In the genomic region with DNA sequence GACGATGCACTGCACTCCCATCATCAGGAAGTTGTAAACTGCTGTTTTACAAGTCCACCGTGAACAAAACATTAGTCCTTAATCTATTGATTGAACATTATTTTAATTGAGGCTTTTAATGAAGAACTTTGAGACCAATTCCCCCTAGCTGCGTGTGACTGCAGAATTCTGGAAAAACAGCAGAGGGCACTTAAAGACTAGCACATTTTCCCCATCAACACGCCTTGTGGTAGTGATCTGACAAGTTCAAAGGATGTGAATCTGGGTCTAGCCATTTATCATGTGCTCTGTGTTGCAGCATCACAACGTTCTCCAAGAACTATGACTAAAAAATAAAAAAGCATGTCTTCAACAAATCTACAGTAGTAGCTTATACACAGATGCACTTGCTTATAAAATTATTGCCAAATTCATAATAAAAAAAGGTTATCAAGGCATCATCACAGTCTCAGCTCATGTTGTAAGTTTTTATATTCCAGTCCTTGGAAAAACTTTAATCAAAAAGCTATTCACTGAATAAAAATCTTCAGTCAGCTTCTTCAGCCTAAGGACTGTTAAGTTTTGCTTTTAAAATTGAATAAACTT, we compare ENCODE assay signal across 9 cellular contexts. TPM values are rescaled to one million over a fixed set of nuclear protein-coding genes. Genes with fewer than 3 reads are reported as not detected.
DNase-seq lines count a peak whose midpoint lies in the region; ATAC-seq, FAIRE-seq and TF ChIP-seq lines count a peak whose summit lies in the region.
"Had no signal": no experiment of that assay in that cellular context is flagged by ENCODE, and none has a peak within 500 bp of the region (broad histone marks: within the 10 kb centered on the region; RNA-seq: fewer than 3 reads in every experiment).

No MANE protein-coding gene starts in this region.

- no peak overlapping the region for H3K4me3 ChIP-seq in CD4-positive, alpha-beta memory T cell (ENCODE audit: low read length in 2 of 2)
- H3K4me3 ChIP-seq in GM23248 (no peak overlapping the region), GM12878 (no peak overlapping the region), kidney epithelial cell (ENCODE audit: low read depth, low read length) (no peak overlapping the region)

- H3K27me3 ChIP-seq in CD4-positive, alpha-beta memory T cell (ENCODE audit: insufficient read depth, low read length), result peaks cover 3% of the 10 kb centered on the region
- peaks cover 56% of the 10 kb centered on the region for H3K27me3 ChIP-seq in GM23248 (replicated peaks; ENCODE audit: insufficient read depth)
- peaks cover 0 to 7% of the 10 kb centered on the region in 2 experiments; a peak in 1 of 4 replicates for H3K27me3 ChIP-seq in GM12878 (replicated peaks in 1 of 2; ENCODE audit: control insufficient read depth in 2 of 2, insufficient read depth in 2 of 2, low read length in 1 of 2)
- peaks cover 2% of the 10 kb centered on the region for H3K27me3 ChIP-seq in kidney epithelial cell (ENCODE audit: control insufficient read depth, insufficient read depth, low read length)

- peak in 3 of 5 donors; percentile 7 to 11 (median 9) for DNase-seq in CD4-positive, alpha-beta memory T cell
- DNase-seq in GM23248 (peak; percentile 72), NCI-H460 (ENCODE audit: extremely low read depth, low read depth) (peak; percentile 48), GM12878 (ENCODE audit: low read depth, low spot score) (peak; percentile 3), kidney epithelial cell (ENCODE audit: low read depth) (peak; percentile 9), urothelium cell line (ENCODE audit: low spot score) (peak; percentile 44), GM19238 (ENCODE audit: insufficient read length, low spot score) (no peak)

- BruUV-seq in GM12878 (replicated peaks; lab: Mats Ljungman, UMichigan), result no TSS peak

- in situ Hi-C loops in GM23248 (cut with MboI) (loop anchor here (10.0 to 25.0 kb wide), 2 partner anchors 529 to 797 kb away; no protein-coding TSS in a partner anchor), GM12878 (cut with MboI) (no loop called here)

- no peak for TF ChIP-seq POLR2A in GM12878 (IDR thresholded peaks at IDR 0.05; ENCODE audit: low read depth, low read length)

- H2AFZ ChIP-seq in GM23248, result no peak overlapping the region
- no peak overlapping the region for H2AFZ ChIP-seq in GM12878 (ENCODE audit: control insufficient read depth, low read depth, low read length)

- H3K4me2 ChIP-seq in GM23248 (ENCODE audit: unreplicated experiment), result no peak overlapping the region
- no peak overlapping the region for H3K4me2 ChIP-seq in GM12878 (ENCODE audit: control insufficient read depth, insufficient read depth)

- H3K27ac ChIP-seq in CD4-positive, alpha-beta memory T cell (ENCODE audit: low read depth, low read length), result no peak overlapping the region
- no peak overlapping the region for H3K27ac ChIP-seq in GM23248
- no peak overlapping the region for H3K27ac ChIP-seq in GM12878 (ENCODE audit: control insufficient read depth, insufficient read depth)
- H3K27ac ChIP-seq: neutrophil had no signal

- 2 to 3% methylated on average over 5 of the region's 5 CpGs for WGBS in GM23248 (ENCODE audit: low coverage in 1 of 2, low lambda C conversion rate in 2 of 2, missing lambda C conversion rate in 2 of 2), 2 experiments
- 2% methylated on average over 5 of the region's 5 CpGs for WGBS in GM12878 (ENCODE audit: insufficient coverage, insufficient replicate concordance, low lambda C conversion rate, missing lambda C conversion rate)

- ATAC-seq in GM12878 (peak; percentile 72), GM18517 (IDR thresholded peaks at IDR 0.05; ENCODE audit: unreplicated experiment) (no peak)

- RAD21 ChIA-PET in GM12878 (lab: Charles Lee; ENCODE audit: unreplicated experiment), result interaction anchor here (0.8 to 1.6 kb wide), 4 partner anchors 11 to 541 kb away, joined by 3 to 9 read pairs (median 4); no protein-coding TSS in a partner anchor

- H3K9ac ChIP-seq in GM23248, result no peak overlapping the region
- H3K9ac ChIP-seq in GM12878 (ENCODE audit: control insufficient read depth, insufficient read depth, low read length), result no peak overlapping the region

- H3K36me3 Mint-ChIP-seq in CD4-positive, alpha-beta memory T cell, result no peaks in the 10 kb centered on the region

- FAIRE-seq in GM12878 (lab: Jason Lieb, UNC) (peak; percentile 7), urothelium cell line (lab: Jason Lieb, UNC) (no peak)

- H3K4me1 Mint-ChIP-seq in CD4-positive, alpha-beta memory T cell, result no peaks in the 10 kb centered on the region

- CTCF ChIA-PET in CD4-positive, alpha-beta memory T cell (lab: Charles Lee; ENCODE audit: partially characterized antibody), result interaction anchor here (0.8 to 1.5 kb wide), 5 partner anchors 10 to 533 kb away, joined by 3 to 10 read pairs (median 4); no protein-coding TSS in a partner anchor
- CTCF ChIA-PET in GM12878 (lab: Yijun Ruan, JAX), result interaction anchor here (0.7 to 4.3 kb wide), 13 partner anchors 11 to 539 kb away, joined by 3 to 20 read pairs (median 4); no protein-coding TSS in a partner anchor

- TF ChIP-seq CTCF in GM12878 (IDR thresholded peaks at IDR 0.05 in 2 of 3, conservative IDR thresholded peaks at IDR 0.05 in 1 of 3; ENCODE audit: control insufficient read depth in 2 of 3, extremely low read depth in 1 of 3, insufficient read depth in 1 of 3, low read depth in 3 of 3, low read length in 3 of 3) (peak; percentile 55 to 61 (median 60); a peak in 5 of 6 replicates), kidney epithelial cell (IDR thresholded peaks at IDR 0.05; ENCODE audit: insufficient read depth, low read length, poor library complexity, severe bottlenecking) (peak; percentile 63)

- no peak overlapping the region for H3K4me3 Mint-ChIP-seq in CD4-positive, alpha-beta memory T cell

- H3K9me2 ChIP-seq in GM23248 (ENCODE audit: insufficient read depth), result no peaks in the 10 kb centered on the region

- no peaks in the 10 kb centered on the region for H4K20me1 ChIP-seq in GM23248 (ENCODE audit: insufficient read depth)
- no peaks in the 10 kb centered on the region for H4K20me1 ChIP-seq in GM12878 (ENCODE audit: control insufficient read depth, insufficient read depth)

- no peaks in the 10 kb centered on the region for H3K4me1 ChIP-seq in CD4-positive, alpha-beta memory T cell (ENCODE audit: insufficient read depth, low read length)
- H3K4me1 ChIP-seq in GM23248 (ENCODE audit: insufficient read depth) (no peaks in the 10 kb centered on the region), GM12878 (ENCODE audit: control insufficient read depth, insufficient read depth, low read length) (no peaks in the 10 kb centered on the region)

- no peaks in the 10 kb centered on the region for H3K79me2 ChIP-seq in GM23248 (ENCODE audit: insufficient read depth)
- H3K79me2 ChIP-seq in GM12878 (ENCODE audit: control insufficient read depth, insufficient read depth, low read length), result no peaks in the 10 kb centered on the region

- TF ChIP-seq RAD21 in GM12878 (IDR thresholded peaks at IDR 0.05; ENCODE audit: insufficient read depth, low read depth, low read length), result peak; percentile 91

- intact Hi-C loops in CD4-positive, alpha-beta memory T cell (cut with micrococcal nuclease), result no loop called here
- intact Hi-C loops in GM12878 (cut with micrococcal nuclease; ENCODE audit: unreplicated experiment), result loop anchor here (1.0 kb wide), 2 partner anchors 381 to 534 kb away; no protein-coding TSS in a partner anchor

- no peak overlapping the region for H3K27ac Mint-ChIP-seq in CD4-positive, alpha-beta memory T cell

- TF ChIP-seq EP300 in GM12878 (IDR thresholded peaks at IDR 0.05; ENCODE audit: borderline replicate concordance in 1 of 2, control insufficient read depth in 1 of 2, low read depth in 2 of 2, low read length in 2 of 2), result no peak

- no peaks in the 10 kb centered on the region for H3K36me3 ChIP-seq in CD4-positive, alpha-beta memory T cell (ENCODE audit: insufficient read depth, low read length)
- H3K36me3 ChIP-seq in GM23248 (ENCODE audit: low read depth), result no peaks in the 10 kb centered on the region
- H3K36me3 ChIP-seq in GM12878 (ENCODE audit: control insufficient read depth in 2 of 2, insufficient read depth in 2 of 2, low read length in 1 of 2), result no peaks in the 10 kb centered on the region
- no peaks in the 10 kb centered on the region for H3K36me3 ChIP-seq in kidney epithelial cell (ENCODE audit: control insufficient read depth, insufficient read depth, low read length)
- H3K36me3 ChIP-seq: neutrophil had no signal

- no peaks in the 10 kb centered on the region for H3K9me3 Mint-ChIP-seq in CD4-positive, alpha-beta memory T cell

- SMC1A ChIA-PET in GM12878 (lab: Charles Lee; ENCODE audit: uncharacterized antibody, unreplicated experiment), result interaction anchor here (0.6 to 1.4 kb wide), 11 partner anchors 10 to 908 kb away, joined by 3 to 5 read pairs (median 3); no protein-coding TSS in a partner anchor

- POLR2A ChIA-PET in CD4-positive, alpha-beta memory T cell (lab: Charles Lee; ENCODE audit: partially characterized antibody), result no interaction called here
- POLR2A ChIA-PET in GM12878 (lab: Charles Lee), result no interaction called here

- H3F3A ChIP-seq in GM23248 (ENCODE audit: insufficient read depth), result no peaks in the 10 kb centered on the region

- no peaks in the 10 kb centered on the region for H3K9me3 ChIP-seq in CD4-positive, alpha-beta memory T cell (ENCODE audit: control insufficient read depth in 1 of 2, low read length in 2 of 2)
- H3K9me3 ChIP-seq in GM23248 (ENCODE audit: low read depth) (no peaks in the 10 kb centered on the region), GM12878 (replicated peaks; ENCODE audit: control insufficient read depth, insufficient read depth, low read length) (no peaks in the 10 kb centered on the region)
- H3K9me3 ChIP-seq: neutrophil had no signal

- peaks cover 24 to 41% of the 10 kb centered on the region in 2 donors for H3K27me3 Mint-ChIP-seq in CD4-positive, alpha-beta memory T cell

RNA-seq across cellular contexts. Expression of a gene that starts 35.8 kb away (rescaled TPM):
- not detected for total RNA-seq in CD4-positive, alpha-beta memory T cell
- polyA plus RNA-seq in CD4-positive, alpha-beta memory T cell, result not detected
- not detected in 2 replicates for total RNA-seq in GM23248 (2014; rRNA removed; shearing (Covaris generic))
- not detected in 2 replicates for polyA plus RNA-seq in GM23248 (2016; fragmentation: Nextera tagmentation; extraction: Ambion mirVana)
- not detected in 2 replicates for total RNA-seq in NCI-H460 (2014; rRNA removed; shearing (Covaris generic))
- polyA plus RNA-seq in NCI-H460 (2014; cell fraction: nucleus; rRNA removed), result not detected in 2 replicates
- total RNA-seq in GM12878 (2013; cell fraction: nucleolus; rRNA removed), result not detected in 2 replicates
- total RNA-seq in GM12878 (2014; rRNA removed), result not detected in 2 replicates
- total RNA-seq in GM12878 (2014; rRNA removed; fragmentation: Illumina TruSeq; extraction: Trizol), result not detected in 2 replicates
- total RNA-seq in GM12878 (2021), result not detected in 2 replicates
- not detected for polyA plus RNA-seq in GM12878 (2011; ENCODE audit: low read depth)
- polyA plus RNA-seq in GM12878 (2011; rRNA removed), result not detected in 2 replicates
- not detected in 2 replicates for polyA plus RNA-seq in GM12878 (2011; cell fraction: cytosol; rRNA removed)
- polyA plus RNA-seq in GM12878 (2011; cell fraction: nucleus; rRNA removed), result not detected in 2 replicates
- polyA plus RNA-seq in GM12878 (2012), result not detected in 2 replicates
- not detected in 2 replicates for polyA plus RNA-seq in GM12878 (2014; fragmentation: Illumina TruSeq; extraction: Trizol)
- polyA plus RNA-seq in GM12878 (2014; fragmentation: Nextera tagmentation; extraction: Ambion mirVana), result not detected
- polyA plus RNA-seq in GM12878 (2014; rRNA removed), result not detected in 2 replicates
- polyA plus RNA-seq in GM12878 (2016; fragmentation: Nextera tagmentation; extraction: Ambion mirVana), result not detected
- polyA minus RNA-seq in GM12878 (2011; rRNA and poly(A)+ RNA removed), result not detected in 2 replicates
- not detected in 2 replicates for polyA minus RNA-seq in GM12878 (2011; cell fraction: cytosol; rRNA and poly(A)+ RNA removed)
- polyA minus RNA-seq in GM12878 (2011; cell fraction: nucleus; rRNA and poly(A)+ RNA removed), result not detected in 2 replicates
- not detected in 2 replicates for total RNA-seq in kidney epithelial cell

RNA-seq across cellular contexts. Expression of a gene that starts 39.5 kb away (rescaled TPM):
- total RNA-seq in CD4-positive, alpha-beta memory T cell, result 1 to 10 TPM; 7.8 to 9.0 TPM
- polyA plus RNA-seq in CD4-positive, alpha-beta memory T cell, result 10 to 100 TPM; 17.3 to 30.9 TPM
- 26.3 and 28.3 TPM in 2 replicates for total RNA-seq in GM23248 (2014; rRNA removed; shearing (Covaris generic))
- polyA plus RNA-seq in GM23248 (2016; fragmentation: Nextera tagmentation; extraction: Ambion mirVana) (39.8 and 40.9 TPM in 2 replicates), GM12878 (2011; rRNA removed) (19.5 and 27.8 TPM in 2 replicates), GM12878 (2014; fragmentation: Illumina TruSeq; extraction: Trizol) (11.6 and 13.3 TPM in 2 replicates), GM12878 (2014; fragmentation: Nextera tagmentation; extraction: Ambion mirVana) (10 to 100 TPM; 30.8 to 40.9 TPM), GM12878 (2014; rRNA removed) (27.3 and 50.6 TPM in 2 replicates), GM12878 (2016; fragmentation: Nextera tagmentation; extraction: Ambion mirVana) (10 to 100 TPM; 28.8 to 31.2 TPM)
- 31.2 and 31.7 TPM in 2 replicates for total RNA-seq in NCI-H460 (2014; rRNA removed; shearing (Covaris generic))
- 14.2 and 20.1 TPM in 2 replicates for polyA plus RNA-seq in NCI-H460 (2014; cell fraction: nucleus; rRNA removed)
- total RNA-seq in GM12878 (2013; cell fraction: nucleolus; rRNA removed), result 11.1 and 12.6 TPM in 2 replicates
- total RNA-seq in GM12878 (2014; rRNA removed) (32.1 and 37.3 TPM in 2 replicates), GM12878 (2014; rRNA removed; fragmentation: Illumina TruSeq; extraction: Trizol) (16.3 and 18.1 TPM in 2 replicates), GM12878 (2021) (7.9 and 9.0 TPM in 2 replicates), kidney epithelial cell (13.6 and 16.2 TPM in 2 replicates)
- polyA plus RNA-seq in GM12878 (2011; ENCODE audit: low read depth), result 4.4 TPM
- 6.9 and 14.4 TPM in 2 replicates for polyA plus RNA-seq in GM12878 (2011; cell fraction: cytosol; rRNA removed)
- polyA plus RNA-seq in GM12878 (2011; cell fraction: nucleus; rRNA removed), result 6.2 TPM in 2 replicates
- polyA plus RNA-seq in GM12878 (2012), result 13.8 and 26.6 TPM in 2 replicates
- 4.5 and 5.6 TPM in 2 replicates for polyA minus RNA-seq in GM12878 (2011; rRNA and poly(A)+ RNA removed)
- polyA minus RNA-seq in GM12878 (2011; cell fraction: cytosol; rRNA and poly(A)+ RNA removed), result 2.3 and 3.4 TPM in 2 replicates
- polyA minus RNA-seq in GM12878 (2011; cell fraction: nucleus; rRNA and poly(A)+ RNA removed), result 3.5 and 6.0 TPM in 2 replicates
